Comparison of ENCODE assay signal across 8 cellular contexts in genomic region chr7:75638607-75639070, GRCh38.
DNase-seq lines count a peak whose midpoint lies in the region; ATAC-seq and TF ChIP-seq lines count a peak whose summit lies in the region.

No MANE protein-coding gene starts in this region.

- peak overlapping the region; percentile 66 for H3K4me3 Mint-ChIP-seq in activated T-cell treated with anti-CD3 and anti-CD28 coated beads, Interleukin-2, amount 50 U/mL, for 4 hours

- no peaks in the 10 kb centered on the region for H3K27me3 ChIP-seq in SK-N-SH (ENCODE audit: insufficient read depth)
- H3K27me3 ChIP-seq in esophagus (ENCODE audit: control insufficient read depth in 1 of 2, insufficient read depth in 2 of 2, low read length in 2 of 2): no peaks in the 10 kb centered on the region
- H3K27me3 ChIP-seq in mucosa of rectum (ENCODE audit: control insufficient read depth in 2 of 2, insufficient read depth in 2 of 2, low read length in 2 of 2): no peaks in the 10 kb centered on the region
- no peaks in the 10 kb centered on the region for H3K27me3 ChIP-seq in uterus

- H3K36me3 Mint-ChIP-seq in activated T-cell treated with anti-CD3 and anti-CD28 coated beads, Interleukin-2, amount 50 U/mL, for 4 hours (ENCODE audit: insufficient read depth): no peaks in the 10 kb centered on the region

- H3K9me2 ChIP-seq in SK-N-SH: no peaks in the 10 kb centered on the region

- H3K4me1 ChIP-seq in SK-N-SH (ENCODE audit: control insufficient read depth in 1 of 2, insufficient read depth in 2 of 2, low read depth in 1 of 2, low read length in 1 of 2): peaks cover 0 to 11% of the 10 kb centered on the region in 2 experiments; a peak in 1 of 4 replicates
- H3K4me1 ChIP-seq in esophagus (ENCODE audit: control insufficient read depth in 2 of 2, insufficient read depth in 2 of 2, low read length in 1 of 2): peaks cover 4% of the 10 kb centered on the region in 2 donors
- peaks cover 4 to 12% of the 10 kb centered on the region in 2 donors for H3K4me1 ChIP-seq in mucosa of rectum (ENCODE audit: control insufficient read depth in 2 of 2, insufficient read depth in 2 of 2, low read length in 2 of 2)
- no peaks in the 10 kb centered on the region for H3K4me1 ChIP-seq in uterus

- H3K4me3 ChIP-seq in SK-N-SH (ENCODE audit: low read depth in 2 of 2, low read length in 1 of 2) (peak overlapping the region; percentile 52 to 78), esophagus (ENCODE audit: low read depth in 1 of 2, low read length in 2 of 2) (peak overlapping the region; percentile 58 to 64), mucosa of rectum (ENCODE audit: low read length in 2 of 2) (peak overlapping the region; percentile 57 to 62), uterus (peak overlapping the region; percentile 64 to 74)

- no peaks in the 10 kb centered on the region for H3K36me3 ChIP-seq in SK-N-SH (replicated peaks in 1 of 2; ENCODE audit: control insufficient read depth in 1 of 2, insufficient read depth in 2 of 2, low read length in 1 of 2)
- H3K36me3 ChIP-seq in esophagus (ENCODE audit: control insufficient read depth in 2 of 2, insufficient read depth in 2 of 2, low read length in 1 of 2): no peaks in the 10 kb centered on the region
- H3K36me3 ChIP-seq in mucosa of rectum (ENCODE audit: control insufficient read depth in 2 of 2, insufficient read depth in 2 of 2, low read length in 2 of 2): no peaks in the 10 kb centered on the region
- no peaks in the 10 kb centered on the region for H3K36me3 ChIP-seq in uterus

- no peak for TF ChIP-seq POLR2A in uterus (IDR thresholded peaks at IDR 0.05)

- H3K9ac ChIP-seq in SK-N-SH (peak overlapping the region; percentile 65; the same call in 1 of the 2 replicates), mucosa of rectum (ENCODE audit: low read depth in 1 of 2, low read length in 2 of 2) (peak overlapping the region in 1 of 2 donors; percentile 56)

- POLR2A ChIA-PET in SK-N-SH (lab: Yijun Ruan, JAX): interaction anchor here (0.6 to 0.7 kb wide), 2 partner anchors 13 to 152 kb away, joined by 3 read pairs; no protein-coding TSS in a partner anchor

- H4K20me1 ChIP-seq in SK-N-SH (ENCODE audit: insufficient read depth): no peaks in the 10 kb centered on the region

- peak; percentile 5 to 35 for ATAC-seq in activated T-cell treated with anti-CD3 and anti-CD28 coated beads, Interleukin-2, amount 50 U/mL, for 4 hours

- peaks cover 8% of the 10 kb centered on the region for H3K4me1 Mint-ChIP-seq in activated T-cell treated with anti-CD3 and anti-CD28 coated beads, Interleukin-2, amount 50 U/mL, for 4 hours (ENCODE audit: low read depth)

- no peaks in the 10 kb centered on the region for H3K79me2 ChIP-seq in SK-N-SH (ENCODE audit: insufficient read depth)

- no peak for TF ChIP-seq RAD21 in SK-N-SH (IDR thresholded peaks at IDR 0.05; ENCODE audit: low read length)

- no peaks in the 10 kb centered on the region for H3K9me3 Mint-ChIP-seq in activated T-cell treated with anti-CD3 and anti-CD28 coated beads, Interleukin-2, amount 50 U/mL, for 4 hours

- no peaks in the 10 kb centered on the region for H3K27me3 Mint-ChIP-seq in activated T-cell treated with anti-CD3 and anti-CD28 coated beads, Interleukin-2, amount 50 U/mL, for 4 hours (ENCODE audit: low read depth)

- DNase-seq in activated T-cell treated with anti-CD3 and anti-CD28 coated beads, Interleukin-2, amount 50 U/mL, for 4 hours: no peak
- DNase-seq in activated T-cell treated with anti-CD3 and anti-CD28 coated beads, Interleukin-2, amount 50 U/mL, for 1 hour: no peak
- DNase-seq in SK-N-SH: peak; percentile 92
- DNase-seq in uterus: peak; percentile 42 to 52
- DNase-seq in Kasumi-1 (lab: John Stamatoyannopoulos, UW): no peak
- DNase-seq in COLO829 (ENCODE audit: low spot score): no peak

- H2AFZ ChIP-seq in SK-N-SH (ENCODE audit: low read depth): peak overlapping the region; percentile 89

- under 1% methylated on average over 24 of the region's 35 CpGs for WGBS in SK-N-SH (ENCODE audit: low lambda C conversion rate)
- 3 to 8% methylated on average over 20 to 34 of the region's 35 CpGs for WGBS in esophagus, 2 donors

- H3F3A ChIP-seq in SK-N-SH (replicated peaks; ENCODE audit: insufficient read depth): no peaks in the 10 kb centered on the region

- H3K9me3 ChIP-seq in SK-N-SH: peaks cover 7% of the 10 kb centered on the region; the same call in 1 of the 2 replicates
- no peaks in the 10 kb centered on the region for H3K9me3 ChIP-seq in esophagus (ENCODE audit: control insufficient read depth in 2 of 2, insufficient read depth in 1 of 2, low read depth in 1 of 2, low read length in 1 of 2)
- no peaks in the 10 kb centered on the region for H3K9me3 ChIP-seq in mucosa of rectum (ENCODE audit: control insufficient read depth in 2 of 2, low read length in 2 of 2)
- H3K9me3 ChIP-seq in uterus: no peaks in the 10 kb centered on the region

- intact Hi-C loops in uterus (cut with DNase I; ENCODE audit: low total_unique reads): no loop called here

- TF ChIP-seq EP300 in SK-N-SH (IDR thresholded peaks at IDR 0.05; ENCODE audit: borderline replicate concordance in 1 of 2, low read depth in 1 of 2, low read length in 1 of 2): no peak

- H3K27ac ChIP-seq in SK-N-SH (ENCODE audit: low read depth in 2 of 2, low read length in 1 of 2) (peak overlapping the region in 1 of 2 experiments; percentile 25; a peak in 1 of 4 replicates), esophagus (ENCODE audit: low read depth in 2 of 2, low read length in 1 of 2) (peak overlapping the region in 1 of 2 donors; percentile 63), mucosa of rectum (ENCODE audit: low read depth in 2 of 2, low read length in 2 of 2) (no peak overlapping the region), uterus (peak overlapping the region; percentile 58 to 87)

- H3K4me2 ChIP-seq in SK-N-SH: peak overlapping the region; percentile 95

- CTCF ChIA-PET in SK-N-SH (lab: Yijun Ruan, JAX): no interaction called here

- TF ChIP-seq CTCF in SK-N-SH (IDR thresholded peaks at IDR 0.05) (no peak), uterus (IDR thresholded peaks at IDR 0.05) (no peak)

TF ChIP-seq in SK-N-SH, 30 proteins besides CTCF, POLR2A, EP300 and RAD21:
- TF ChIP-seq MXI1 (IDR thresholded peaks at IDR 0.05; ENCODE audit: low read depth, low read length): peak; percentile 33; the same call in 1 of the 2 replicates
- TF ChIP-seq ELF1 (IDR thresholded peaks at IDR 0.05): no peak

Comparison
In these comparisons a context has a peak if more than half of its experiments do, and no peak if none do; other contexts are left out.
1. DNase-seq: peak in SK-N-SH (single experiment) and uterus (2 of 2); none in activated T-cell treated with anti-CD3 and anti-CD28 coated beads, Interleukin-2, amount 50 U/mL, for 4 hours (single experiment), activated T-cell treated with anti-CD3 and anti-CD28 coated beads, Interleukin-2, amount 50 U/mL, for 1 hour (single experiment), Kasumi-1 (0 of 2) and COLO829 (single experiment).
2. H3K27ac ChIP-seq: peak in uterus (2 of 2); none in mucosa of rectum (0 of 2).
3. Peak in every context shown above with its lines, with median percentiles within 50 percentile points of each other: H3K4me3 ChIP-seq.